In the genomic region with DNA sequence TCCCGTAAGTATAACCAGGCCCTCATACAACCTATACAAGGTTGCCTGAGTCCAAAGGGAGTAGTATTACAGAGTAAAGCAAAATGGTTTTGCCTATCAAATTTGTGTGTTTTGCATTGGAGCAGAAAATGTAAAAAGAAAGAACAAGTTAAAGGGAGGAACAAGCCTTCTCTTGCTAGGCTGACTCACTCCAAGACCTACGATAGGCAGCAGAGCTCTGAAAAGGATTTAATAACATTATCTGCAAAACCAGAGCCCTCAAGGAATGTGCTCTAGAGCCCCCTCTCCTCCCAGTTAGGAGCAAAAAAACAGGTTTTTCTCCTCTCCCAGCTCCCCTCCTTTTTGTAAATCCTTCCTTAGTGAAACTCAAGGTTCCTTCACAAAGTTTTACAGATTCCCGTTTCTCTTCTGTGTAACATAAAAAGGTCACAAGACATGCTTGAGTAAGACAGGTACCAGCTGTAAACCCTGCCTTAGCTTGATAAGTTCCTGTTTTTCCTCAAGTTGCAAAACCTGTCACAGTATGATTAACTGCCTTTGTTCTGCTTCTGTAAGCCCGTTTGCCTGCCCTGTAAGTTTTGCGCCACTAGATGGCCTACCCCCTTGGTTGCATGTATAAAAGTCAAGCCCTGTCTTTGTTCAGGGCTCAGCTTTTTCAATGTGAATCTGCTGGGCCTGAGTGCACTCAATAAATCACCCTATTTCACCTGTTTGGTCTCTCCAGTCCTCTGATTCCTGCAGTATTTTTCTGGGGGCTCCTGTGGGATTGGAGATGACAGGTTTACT, we compare ENCODE assay signal across 12 cellular contexts.
DNase-seq lines count a peak whose midpoint lies in the region; ATAC-seq, FAIRE-seq and TF ChIP-seq lines count a peak whose summit lies in the region.
"Had no signal": no experiment of that assay in that cellular context is flagged by ENCODE, and none has a peak within 500 bp of the region (broad histone marks: within the 10 kb centered on the region; RNA-seq: fewer than 3 reads in every experiment).

No MANE protein-coding gene starts in this region.

- no peak overlapping the region for H2BK20ac ChIP-seq in H9 (ENCODE audit: low read depth, low read length, poor library complexity, severe bottlenecking)

- no peak overlapping the region for H4K5ac ChIP-seq in H9 (ENCODE audit: insufficient read length, low read depth, low read length)

- no peaks in the 10 kb centered on the region for H4K20me1 ChIP-seq in BLaER1 treated with 17β-estradiol and CSF1 and Interleukin-3, amounts not matched to agents 10 nM and 100 nM
- H4K20me1 ChIP-seq in H9 (ENCODE audit: control insufficient read depth, insufficient read depth, insufficient read length) (no peaks in the 10 kb centered on the region), endothelial cell of umbilical vein (replicated peaks; ENCODE audit: control insufficient read depth, extremely low read depth, insufficient read depth, low read length) (no peaks in the 10 kb centered on the region)

- H3K23ac ChIP-seq in H9 (ENCODE audit: insufficient read length, low read depth, low read length), result no peak overlapping the region

- peaks cover 47 to 60% (median 58%) of the 10 kb centered on the region in 11 experiments for H3K9me3 ChIP-seq in BLaER1 treated with 17β-estradiol and CSF1 and Interleukin-3, amounts not matched to agents 10 nM and 100 nM (replicated peaks in 1 of 11)
- H3K9me3 ChIP-seq in H9 (ENCODE audit: control insufficient read depth, low read depth, low read length), result peaks cover 18% of the 10 kb centered on the region
- H3K9me3 ChIP-seq in endothelial cell of umbilical vein (replicated peaks; ENCODE audit: control insufficient read depth, insufficient read depth, low read length), result no peaks in the 10 kb centered on the region
- H3K9me3 ChIP-seq: MG63 had no signal

- peak overlapping the region in 9 of 11 experiments; percentile 14 to 66 (median 48); a peak in 10 of 22 replicates for H3K9ac ChIP-seq in BLaER1 treated with 17β-estradiol and CSF1 and Interleukin-3, amounts not matched to agents 10 nM and 100 nM
- H3K9ac ChIP-seq in H9 (ENCODE audit: extremely low read depth, insufficient read length, low read length) (no peak overlapping the region), endothelial cell of umbilical vein (replicated peaks; ENCODE audit: extremely low read depth, insufficient read depth, low read length) (no peak overlapping the region)

- no peak overlapping the region for H3K14ac ChIP-seq in H9 (ENCODE audit: insufficient read depth, low read length)

- H3K27me3 ChIP-seq in BLaER1 treated with 17β-estradiol and CSF1 and Interleukin-3, amounts not matched to agents 10 nM and 100 nM, result no peaks in the 10 kb centered on the region
- no peaks in the 10 kb centered on the region for H3K27me3 ChIP-seq in H9 (ENCODE audit: insufficient read depth, low read length)
- H3K27me3 ChIP-seq in endothelial cell of umbilical vein (ENCODE audit: control insufficient read depth in 2 of 2, insufficient read depth in 2 of 2, low read length in 2 of 2), result no peaks in the 10 kb centered on the region
- H3K27me3 ChIP-seq: MG63 had no signal

- no peak overlapping the region for H2AFZ ChIP-seq in H9 (ENCODE audit: low read length)
- H2AFZ ChIP-seq in endothelial cell of umbilical vein (ENCODE audit: low read depth, low read length), result no peak overlapping the region

- intact Hi-C loops in endothelial cell of umbilical vein (cut with micrococcal nuclease) (no loop called here), lower leg skin (cut with DNase I; ENCODE audit: low total_unique reads) (no loop called here)

- POLR2A ChIA-PET in endothelial cell of umbilical vein (lab: Charles Lee), result no interaction called here

- ATAC-seq in activated CD8-positive, alpha-beta memory T cell treated with anti-CD3 and anti-CD28 coated beads, Interleukin-2, amount 10 ng/mL, durations not matched to agents 7 days and 5 days, result no peak
- no peak for ATAC-seq in GM18498 (IDR thresholded peaks at IDR 0.05; ENCODE audit: unreplicated experiment)

- no TSS peak for BruUV-seq in endothelial cell of umbilical vein (replicated peaks; lab: Mats Ljungman, UMichigan)

- no peak overlapping the region for H3K4ac ChIP-seq in H9 (ENCODE audit: low read depth, low read length)

- TF ChIP-seq CTCF in H9 (conservative IDR thresholded peaks at IDR 0.05) (peak; percentile 63), endothelial cell of umbilical vein (IDR thresholded peaks at IDR 0.05; ENCODE audit: extremely low read depth in 1 of 2, insufficient read depth in 1 of 2, low read depth in 1 of 2, low read length in 2 of 2) (no peak), lower leg skin (IDR thresholded peaks at IDR 0.05) (no peak)

- WGBS in H9 (ENCODE audit: extremely low coverage, insufficient read length, low lambda C conversion rate), result no CpG with 5 or more reads among the region's 5 CpGs
- WGBS in lower leg skin, 2 donors, result 44 to 51% methylated on average over 5 of the region's 5 CpGs

- H2BK12ac ChIP-seq in H9 (ENCODE audit: insufficient read length, low read depth, low read length), result no peak overlapping the region

- H3K4me3 ChIP-seq in BLaER1 treated with 17β-estradiol and CSF1 and Interleukin-3, amounts not matched to agents 10 nM and 100 nM, result peak overlapping the region in 4 of 10 experiments; percentile 12 to 38 (median 16); a peak in 1 of 20 replicates
- H3K4me3 ChIP-seq in endothelial cell of umbilical vein (replicated peaks in 1 of 3; ENCODE audit: insufficient read depth in 1 of 3, low read depth in 1 of 3, low read length in 3 of 3), result no peak overlapping the region
- H3K4me3 ChIP-seq in lower leg skin (ENCODE audit: low read depth, poor library complexity, severe bottlenecking), result no peak overlapping the region
- H3K4me3 ChIP-seq: MG63 had no signal

- no peaks in the 10 kb centered on the region for H3K23me2 ChIP-seq in H9 (ENCODE audit: insufficient read length, low read depth, low read length, poor library complexity, severe bottlenecking)

- peaks cover 2 to 3% of the 10 kb centered on the region in 2 experiments; a peak in 2 of 4 replicates for H3K4me1 Mint-ChIP-seq in H9
- H3K4me1 Mint-ChIP-seq in activated CD8-positive, alpha-beta memory T cell treated with anti-CD3 and anti-CD28 coated beads, Interleukin-2, amount 10 ng/mL, durations not matched to agents 7 days and 5 days, result no peaks in the 10 kb centered on the region
- H3K4me1 Mint-ChIP-seq: activated B cell treated with CpG ODN at 0.5 μM for 24 hours had no signal

- H2BK15ac ChIP-seq in H9 (ENCODE audit: low read depth, low read length), result no peak overlapping the region

- H3K4me3 Mint-ChIP-seq in H9, result no peak overlapping the region
- H3K4me3 Mint-ChIP-seq in activated CD8-positive, alpha-beta memory T cell treated with anti-CD3 and anti-CD28 coated beads, Interleukin-2, amount 10 ng/mL, durations not matched to agents 7 days and 5 days, result no peak overlapping the region
- H3K4me3 Mint-ChIP-seq: activated B cell treated with CpG ODN at 0.5 μM for 24 hours had no signal

- H3K4me2 ChIP-seq in BLaER1 treated with 17β-estradiol and CSF1 and Interleukin-3, amounts not matched to agents 10 nM and 100 nM, result peak overlapping the region; percentile 4 to 43 (median 21); a peak in 11 of 22 replicates
- H3K4me2 ChIP-seq in H9 (ENCODE audit: insufficient read depth, insufficient read length, low read length) (no peak overlapping the region), endothelial cell of umbilical vein (ENCODE audit: insufficient read depth, low read length) (no peak overlapping the region)

- H3K36me3 ChIP-seq in BLaER1 treated with 17β-estradiol and CSF1 and Interleukin-3, amounts not matched to agents 10 nM and 100 nM, result peaks cover 0 to 5% (median 0%) of the 10 kb centered on the region in 11 experiments; a peak in 2 of 22 replicates
- no peaks in the 10 kb centered on the region for H3K36me3 ChIP-seq in endothelial cell of umbilical vein (ENCODE audit: control insufficient read depth in 2 of 2, extremely low read depth in 1 of 2, insufficient read depth in 2 of 2, low read length in 2 of 2)
- H3K36me3 ChIP-seq: MG63 had no signal

- peaks cover 0 to 13% (median 8%) of the 10 kb centered on the region in 10 experiments; a peak in 11 of 20 replicates for H3K4me1 ChIP-seq in BLaER1 treated with 17β-estradiol and CSF1 and Interleukin-3, amounts not matched to agents 10 nM and 100 nM
- no peaks in the 10 kb centered on the region; the same call in 1 of the 2 replicates for H3K4me1 ChIP-seq in H9 (ENCODE audit: insufficient read depth, low read length)
- H3K4me1 ChIP-seq in endothelial cell of umbilical vein (ENCODE audit: control insufficient read depth, extremely low read depth, insufficient read depth, low read length), result no peaks in the 10 kb centered on the region

- no peak overlapping the region for H2BK5ac ChIP-seq in H9 (ENCODE audit: insufficient read length, low read length)

- H3T11ph ChIP-seq in H9 (ENCODE audit: low read length), result no peak overlapping the region

- H2BK120ac ChIP-seq in H9 (ENCODE audit: low read depth, low read length, poor library complexity, severe bottlenecking), result no peak overlapping the region

- CTCF ChIA-PET in endothelial cell of umbilical vein (lab: Charles Lee), result interaction anchor here (1.6 kb wide), 1 partner anchor 9 kb away, joined by 6 read pairs; no protein-coding TSS in a partner anchor
- CTCF ChIA-PET in activated CD8-positive, alpha-beta memory T cell treated with anti-CD3 and anti-CD28 coated beads, Interleukin-2, amount 10 ng/mL, durations not matched to agents 7 days and 5 days (lab: Charles Lee), result no interaction called here

- no peaks in the 10 kb centered on the region for H3K9me1 ChIP-seq in endothelial cell of umbilical vein (replicated peaks; ENCODE audit: control insufficient read depth, extremely low read depth, insufficient read depth, low read length)

- peak; percentile 44 for FAIRE-seq in endothelial cell of umbilical vein (lab: Jason Lieb, UNC)

- peak overlapping the region; percentile 48 to 84 (median 75); a peak in 21 of 22 replicates for H3K27ac ChIP-seq in BLaER1 treated with 17β-estradiol and CSF1 and Interleukin-3, amounts not matched to agents 10 nM and 100 nM
- H3K27ac ChIP-seq in H9 (ENCODE audit: insufficient read length, low read depth, low read length) (no peak overlapping the region), endothelial cell of umbilical vein (ENCODE audit: insufficient read depth, low read depth, low read length) (no peak overlapping the region)

- DNase-seq in H9, result peak; percentile 47
- peak; percentile 85 to 96 for DNase-seq in NOMO-1 (lab: John Stamatoyannopoulos, UW; ENCODE audit: unreplicated experiment in 2 of 2)
- no peak for DNase-seq in endothelial cell of umbilical vein (ENCODE audit: low read depth, low spot score)
- no peak for DNase-seq in lower leg skin (ENCODE audit: low spot score in 2 of 2)
- DNase-seq in activated gamma-delta T cell (lab: John Stamatoyannopoulos, UW), result no peak
- DNase-seq in activated CD8-positive, alpha-beta memory T cell treated with anti-CD3 and anti-CD28 coated beads, Interleukin-2, amount 10 ng/mL, durations not matched to agents 7 days and 5 days, result no peak
- DNase-seq: activated B cell treated with CpG ODN at 0.5 μM for 24 hours; caudate nucleus; MG63; stimulated activated naive CD4-positive, alpha-beta T cell had no signal

- no peak overlapping the region for H2AK5ac ChIP-seq in H9 (ENCODE audit: insufficient read length, low read length)

- peaks cover 3% of the 10 kb centered on the region for H3K27me3 Mint-ChIP-seq in H9 (ENCODE audit: low read depth)
- H3K27me3 Mint-ChIP-seq in activated CD8-positive, alpha-beta memory T cell treated with anti-CD3 and anti-CD28 coated beads, Interleukin-2, amount 10 ng/mL, durations not matched to agents 7 days and 5 days, result no peaks in the 10 kb centered on the region
- H3K27me3 Mint-ChIP-seq: activated B cell treated with CpG ODN at 0.5 μM for 24 hours had no signal

- H3K9me3 Mint-ChIP-seq in H9, result peaks cover 37 to 45% of the 10 kb centered on the region in 2 experiments
- peaks cover 22% of the 10 kb centered on the region for H3K9me3 Mint-ChIP-seq in activated CD8-positive, alpha-beta memory T cell treated with anti-CD3 and anti-CD28 coated beads, Interleukin-2, amount 10 ng/mL, durations not matched to agents 7 days and 5 days (ENCODE audit: low read depth)

- H3K79me2 ChIP-seq in H9 (ENCODE audit: insufficient read depth, low read length) (no peaks in the 10 kb centered on the region), endothelial cell of umbilical vein (ENCODE audit: control insufficient read depth, insufficient read depth, low read length) (no peaks in the 10 kb centered on the region)

- no peak overlapping the region for H3K18ac ChIP-seq in H9 (ENCODE audit: insufficient read length, low read depth, low read length)

- H4K8ac ChIP-seq in H9 (replicated peaks; ENCODE audit: insufficient read length, low read depth, low read length), result no peak overlapping the region

- H4K91ac ChIP-seq in H9 (ENCODE audit: insufficient read length, low read depth, low read length), result no peak overlapping the region

- no peak overlapping the region for H3K27ac Mint-ChIP-seq in H9
- no peak overlapping the region for H3K27ac Mint-ChIP-seq in activated CD8-positive, alpha-beta memory T cell treated with anti-CD3 and anti-CD28 coated beads, Interleukin-2, amount 10 ng/mL, durations not matched to agents 7 days and 5 days
- H3K27ac Mint-ChIP-seq: activated B cell treated with CpG ODN at 0.5 μM for 24 hours had no signal

- no peaks in the 10 kb centered on the region for H3K79me1 ChIP-seq in H9 (ENCODE audit: insufficient read depth, low read depth, low read length, poor library complexity, severe bottlenecking)

- TF ChIP-seq POLR2A in endothelial cell of umbilical vein (IDR thresholded peaks at IDR 0.05; ENCODE audit: low read depth, low read length) (no peak), lower leg skin (IDR thresholded peaks at IDR 0.05) (no peak)

- dilution Hi-C loops in endothelial cell of umbilical vein (cut with MboI; ENCODE audit: extremely low pct_ligation_motif_present, low sequenced_read_pairs), result no loop called here

- no peak overlapping the region for H3K56ac ChIP-seq in H9 (ENCODE audit: insufficient read length, low read depth, low read length)

- H3K36me3 Mint-ChIP-seq in H9 (ENCODE audit: insufficient read depth in 1 of 3, low read depth in 3 of 3), result peaks cover 20 to 33% (median 29%) of the 10 kb centered on the region in 3 experiments
- no peaks in the 10 kb centered on the region for H3K36me3 Mint-ChIP-seq in activated CD8-positive, alpha-beta memory T cell treated with anti-CD3 and anti-CD28 coated beads, Interleukin-2, amount 10 ng/mL, durations not matched to agents 7 days and 5 days

Comparison
In these comparisons a context has a peak if more than half of its experiments do, and no peak if none do; other contexts are left out.
1. H3K27ac ChIP-seq: peak in BLaER1 treated with 17β-estradiol and CSF1 and Interleukin-3, amounts not matched to agents 10 nM and 100 nM (11 of 11); none in H9 (single experiment) and endothelial cell of umbilical vein (single experiment).
2. H3K4me2 ChIP-seq: peak in BLaER1 treated with 17β-estradiol and CSF1 and Interleukin-3, amounts not matched to agents 10 nM and 100 nM (11 of 11); none in H9 (single experiment) and endothelial cell of umbilical vein (single experiment).
3. H3K9ac ChIP-seq: peak in BLaER1 treated with 17β-estradiol and CSF1 and Interleukin-3, amounts not matched to agents 10 nM and 100 nM (9 of 11); none in H9 (single experiment) and endothelial cell of umbilical vein (single experiment).
4. DNase-seq: peak in H9 (single experiment) and NOMO-1 (2 of 2); none in endothelial cell of umbilical vein (single experiment), lower leg skin (0 of 2), activated gamma-delta T cell (single experiment) and activated CD8-positive, alpha-beta memory T cell treated with anti-CD3 and anti-CD28 coated beads, Interleukin-2, amount 10 ng/mL, durations not matched to agents 7 days and 5 days (single experiment).